33 cellular contexts compared by ENCODE assay signal in genomic region chr3:155097009-155097349, GRCh38. TPM values are rescaled to one million over a fixed set of nuclear protein-coding genes. Genes with fewer than 3 reads are reported as not detected.
"Had no signal": no experiment of that assay in that cellular context is flagged by ENCODE, and none has a peak within 500 bp of the region (broad histone marks: within the 10 kb centered on the region; RNA-seq: fewer than 3 reads in every experiment).

No MANE protein-coding gene starts in this region.

- H3K4me2 ChIP-seq: PC-9 had no signal

- H3K27ac ChIP-seq: PC-9, RWPE1, WERI-Rb-1 had no signal

- H3K36me3 ChIP-seq: WERI-Rb-1 had no signal

- H3K4me3 ChIP-seq: PC-9 had no signal

- H2AFZ ChIP-seq: PC-9 had no signal

- DNase-seq: activated CD4-positive, alpha-beta memory T cell treated with anti-CD3 and anti-CD28 coated beads, Interleukin-2, amount 10 ng/mL, durations not matched to agents 7 days and 5 days; activated CD4-positive, alpha-beta T cell treated with anti-CD3 and anti-CD28 coated beads for 1 hour; activated CD4-positive, alpha-beta T cell treated with anti-CD3 and anti-CD28 coated beads for 48 hours; activated CD4-positive, CD25-positive, alpha-beta regulatory T cell; activated CD8-positive, alpha-beta memory T cell treated with anti-CD3 and anti-CD28 coated beads for 24 hours; activated CD8-positive, alpha-beta memory T cell treated with anti-CD3 and anti-CD28 coated beads, Interleukin-2, amount 10 ng/mL, durations not matched to agents 7 days and 5 days; activated CD8-positive, alpha-beta memory T cell treated with anti-CD3 and anti-CD28 coated beads, Interleukin-2, amount 50 U/mL, for 48 hours; activated effector memory CD4-positive, alpha-beta T cell treated with Interleukin-2 at 50 U/mL for 16 hours; activated naive CD4-positive, alpha-beta T cell treated with anti-CD3 and anti-CD28 coated beads, Interleukin-2, amount 10 ng/mL, durations not matched to agents 7 days and 5 days; activated naive CD8-positive, alpha-beta T cell treated with anti-CD3 and anti-CD28 coated beads, Interleukin-2, amount 50 U/mL, for 24 hours; activated T-cell treated with anti-CD3 and anti-CD28 coated beads, Interleukin-2, amount 50 U/mL, for 48 hours; anterior cingulate cortex; caudate nucleus; cerebellar nuclear complex; Karpas-422; KBM-7; NCI-H1048; NCI-H1105 treated with DMSO at 0.1 percent for 48 hours; NCI-H1436; NCI-H1694 treated with DMSO at 0.1 percent for 48 hours; NCI-H2029; NCI-H2171; NCI-H510A; NCI-H526; NCI-H748 treated with DMSO at 0.1 percent for 48 hours; NK-92 treated with Interleukin-12 subunit alpha and Interleukin-12 subunit beta, amount 100 ng/mL, for 24 hours; PC-9; SIG-M5; T1000; WERI-Rb-1 had no signal

RNA-seq across cellular contexts. Expression of gene MME, which starts 16.9 kb away (rescaled TPM):
- total RNA-seq: activated CD4-positive, alpha-beta memory T cell treated with anti-CD3 and anti-CD28 coated beads, Interleukin-2, amount 10 ng/mL, durations not matched to agents 7 days and 5 days; activated CD8-positive, alpha-beta memory T cell treated with anti-CD3 and anti-CD28 coated beads, Interleukin-2, amount 10 ng/mL, durations not matched to agents 7 days and 5 days; T-helper 1 cell treated with Interleukin-12 subunit alpha and Interleukin-12 subunit beta and Interleukin-4 antibody, amounts not matched to agents 30 ng/mL and 1 ng/mL, for 36 hours; T-helper 2 cell treated with Interferon-gamma antibody and Interleukin-4, amounts not matched to agents 100 ng/mL and 5 ng/mL, for 36 hours had no signal
